ENCODE assay signal across 1 cellular context in the genomic region with DNA sequence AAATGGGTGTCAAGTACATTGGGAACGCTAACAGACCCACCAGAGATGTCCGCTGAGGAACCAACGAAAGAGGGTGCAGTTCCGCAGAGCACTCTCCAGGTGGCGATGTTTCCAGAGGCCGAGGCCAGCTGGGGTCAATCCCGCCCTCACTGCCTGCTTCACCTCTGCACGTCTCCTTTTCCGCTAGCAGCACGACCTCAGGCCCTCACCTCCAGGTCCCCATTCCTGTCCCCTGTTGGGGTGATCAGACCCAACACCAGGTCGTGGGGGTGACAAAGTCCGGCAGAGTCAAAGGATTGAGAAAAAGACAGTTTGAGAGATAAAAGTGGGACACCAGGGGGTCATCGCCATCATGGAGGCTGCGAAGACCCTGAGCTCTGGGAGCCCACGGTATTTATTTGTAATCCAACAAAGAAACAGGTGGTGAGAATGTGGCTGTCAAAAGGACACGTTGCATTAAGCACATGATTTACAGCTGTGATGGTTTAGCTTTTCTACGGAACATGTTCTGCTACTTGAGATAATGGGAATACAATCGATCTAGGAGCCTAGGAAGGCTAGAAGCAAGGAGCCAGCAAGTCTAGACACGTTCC.
TF ChIP-seq lines count a peak whose summit lies in the region.

No MANE protein-coding gene starts in this region.

TF ChIP-seq in HepG2, 621 proteins besides CTCF, POLR2A, EP300 and RAD21 (continued from another document and continues in another):
- TF ChIP-seq, protein P1, sequence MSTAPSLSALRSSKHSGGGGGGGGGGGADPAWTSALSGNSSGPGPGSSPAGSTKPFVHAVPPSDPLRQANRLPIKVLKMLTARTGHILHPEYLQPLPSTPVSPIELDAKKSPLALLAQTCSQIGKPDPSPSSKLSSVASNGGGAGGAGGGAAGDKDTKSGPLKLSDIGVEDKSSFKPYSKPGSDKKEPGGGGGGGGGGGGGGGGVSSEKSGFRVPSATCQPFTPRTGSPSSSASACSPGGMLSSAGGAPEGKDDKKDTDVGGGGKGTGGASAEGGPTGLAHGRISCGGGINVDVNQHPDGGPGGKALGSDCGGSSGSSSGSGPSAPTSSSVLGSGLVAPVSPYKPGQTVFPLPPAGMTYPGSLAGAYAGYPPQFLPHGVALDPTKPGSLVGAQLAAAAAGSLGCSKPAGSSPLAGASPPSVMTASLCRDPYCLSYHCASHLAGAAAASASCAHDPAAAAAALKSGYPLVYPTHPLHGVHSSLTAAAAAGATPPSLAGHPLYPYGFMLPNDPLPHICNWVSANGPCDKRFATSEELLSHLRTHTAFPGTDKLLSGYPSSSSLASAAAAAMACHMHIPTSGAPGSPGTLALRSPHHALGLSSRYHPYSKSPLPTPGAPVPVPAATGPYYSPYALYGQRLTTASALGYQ (CRISPR knock-in tag; IDR thresholded peaks at IDR 0.05), result no peak
- TF ChIP-seq RFX3 (CRISPR knock-in tag; IDR thresholded peaks at IDR 0.05) (no peak), ZFP36L1 (CRISPR knock-in tag; IDR thresholded peaks at IDR 0.05) (no peak), ZNF549 (CRISPR knock-in tag; IDR thresholded peaks at IDR 0.05) (no peak), ZNF777 (CRISPR knock-in tag; IDR thresholded peaks at IDR 0.05) (no peak), MTA1 (CRISPR knock-in tag; IDR thresholded peaks at IDR 0.05; ENCODE audit: borderline replicate concordance) (no peak), KDM4B (CRISPR knock-in tag; IDR thresholded peaks at IDR 0.05) (no peak), NR2F2 (IDR thresholded peaks at IDR 0.05; ENCODE audit: borderline replicate concordance, low read depth) (0 out of 2 replicates have a peak, but pooled peaks have one; percentile 25), ZNF234 (CRISPR knock-in tag; conservative IDR thresholded peaks at IDR 0.05) (no peak), ZNF839 (CRISPR knock-in tag; IDR thresholded peaks at IDR 0.05; ENCODE audit: borderline replicate concordance) (no peak), ZNF792 (CRISPR knock-in tag; IDR thresholded peaks at IDR 0.05) (no peak), ZBTB38 (CRISPR knock-in tag; IDR thresholded peaks at IDR 0.05) (no peak), RFXAP (CRISPR knock-in tag; IDR thresholded peaks at IDR 0.05; ENCODE audit: borderline replicate concordance) (no peak), BHLHE40 (IDR thresholded peaks at IDR 0.05; ENCODE audit: low read length) (no peak), RBM22 (optimal IDR thresholded peaks at IDR 0.05; ENCODE audit: low read length) (no peak), DR1 (CRISPR knock-in tag; IDR thresholded peaks at IDR 0.05) (no peak), ZNF333 (CRISPR knock-in tag; IDR thresholded peaks at IDR 0.05; ENCODE audit: borderline replicate concordance) (no peak), ZNF670 (CRISPR knock-in tag; IDR thresholded peaks at IDR 0.05; ENCODE audit: borderline replicate concordance) (no peak), FOXM1 (CRISPR knock-in tag; IDR thresholded peaks at IDR 0.05) (no peak), PAX8 (CRISPR knock-in tag; IDR thresholded peaks at IDR 0.05; ENCODE audit: borderline replicate concordance) (no peak), NKX3-1 (CRISPR knock-in tag; IDR thresholded peaks at IDR 0.05) (no peak), FOXA3 (CRISPR knock-in tag; IDR thresholded peaks at IDR 0.05) (no peak), ZNF3 (CRISPR knock-in tag; IDR thresholded peaks at IDR 0.05) (no peak), KAT2B (IDR thresholded peaks at IDR 0.05; ENCODE audit: borderline replicate concordance, low read depth, low read length) (no peak), ZNF883 (CRISPR knock-in tag; IDR thresholded peaks at IDR 0.05; ENCODE audit: not compliant biosample characterization) (no peak), ZNF33B (CRISPR knock-in tag; IDR thresholded peaks at IDR 0.05) (no peak), RNF2 (conservative IDR thresholded peaks at IDR 0.05; ENCODE audit: low read depth) (0 out of 2 replicates have a peak, but pooled peaks have one; percentile 21), RARG (CRISPR knock-in tag; IDR thresholded peaks at IDR 0.05; ENCODE audit: low read depth) (no peak), CBX2 (IDR thresholded peaks at IDR 0.05; ENCODE audit: low read depth, low read length) (no peak), CBX2 (CRISPR knock-in tag; IDR thresholded peaks at IDR 0.05; ENCODE audit: low read depth) (no peak), ARNTL (CRISPR knock-in tag; IDR thresholded peaks at IDR 0.05) (no peak), SRY (CRISPR knock-in tag; IDR thresholded peaks at IDR 0.05) (no peak), RAD51 (IDR thresholded peaks at IDR 0.05; ENCODE audit: borderline replicate concordance) (no peak), ZNF33A (CRISPR knock-in tag; IDR thresholded peaks at IDR 0.05; ENCODE audit: borderline replicate concordance) (no peak), ZKSCAN1 (IDR thresholded peaks at IDR 0.05; ENCODE audit: low read length) (no peak)
- TF ChIP-seq, protein P2, sequence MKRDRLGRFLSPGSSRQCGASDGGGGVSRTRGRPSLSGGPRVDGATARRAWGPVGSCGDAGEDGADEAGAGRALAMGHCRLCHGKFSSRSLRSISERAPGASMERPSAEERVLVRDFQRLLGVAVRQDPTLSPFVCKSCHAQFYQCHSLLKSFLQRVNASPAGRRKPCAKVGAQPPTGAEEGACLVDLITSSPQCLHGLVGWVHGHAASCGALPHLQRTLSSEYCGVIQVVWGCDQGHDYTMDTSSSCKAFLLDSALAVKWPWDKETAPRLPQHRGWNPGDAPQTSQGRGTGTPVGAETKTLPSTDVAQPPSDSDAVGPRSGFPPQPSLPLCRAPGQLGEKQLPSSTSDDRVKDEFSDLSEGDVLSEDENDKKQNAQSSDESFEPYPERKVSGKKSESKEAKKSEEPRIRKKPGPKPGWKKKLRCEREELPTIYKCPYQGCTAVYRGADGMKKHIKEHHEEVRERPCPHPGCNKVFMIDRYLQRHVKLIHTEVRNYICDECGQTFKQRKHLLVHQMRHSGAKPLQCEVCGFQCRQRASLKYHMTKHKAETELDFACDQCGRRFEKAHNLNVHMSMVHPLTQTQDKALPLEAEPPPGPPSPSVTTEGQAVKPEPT (CRISPR knock-in tag; IDR thresholded peaks at IDR 0.05; ENCODE audit: low read depth), result 0 out of 2 replicates have a peak, but pooled peaks have one; percentile 50
- TF ChIP-seq, protein P3, sequence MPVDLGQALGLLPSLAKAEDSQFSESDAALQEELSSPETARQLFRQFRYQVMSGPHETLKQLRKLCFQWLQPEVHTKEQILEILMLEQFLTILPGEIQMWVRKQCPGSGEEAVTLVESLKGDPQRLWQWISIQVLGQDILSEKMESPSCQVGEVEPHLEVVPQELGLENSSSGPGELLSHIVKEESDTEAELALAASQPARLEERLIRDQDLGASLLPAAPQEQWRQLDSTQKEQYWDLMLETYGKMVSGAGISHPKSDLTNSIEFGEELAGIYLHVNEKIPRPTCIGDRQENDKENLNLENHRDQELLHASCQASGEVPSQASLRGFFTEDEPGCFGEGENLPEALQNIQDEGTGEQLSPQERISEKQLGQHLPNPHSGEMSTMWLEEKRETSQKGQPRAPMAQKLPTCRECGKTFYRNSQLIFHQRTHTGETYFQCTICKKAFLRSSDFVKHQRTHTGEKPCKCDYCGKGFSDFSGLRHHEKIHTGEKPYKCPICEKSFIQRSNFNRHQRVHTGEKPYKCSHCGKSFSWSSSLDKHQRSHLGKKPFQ (CRISPR knock-in tag; IDR thresholded peaks at IDR 0.05; ENCODE audit: insufficient replicate concordance), result no peak
- TF ChIP-seq, protein P4, sequence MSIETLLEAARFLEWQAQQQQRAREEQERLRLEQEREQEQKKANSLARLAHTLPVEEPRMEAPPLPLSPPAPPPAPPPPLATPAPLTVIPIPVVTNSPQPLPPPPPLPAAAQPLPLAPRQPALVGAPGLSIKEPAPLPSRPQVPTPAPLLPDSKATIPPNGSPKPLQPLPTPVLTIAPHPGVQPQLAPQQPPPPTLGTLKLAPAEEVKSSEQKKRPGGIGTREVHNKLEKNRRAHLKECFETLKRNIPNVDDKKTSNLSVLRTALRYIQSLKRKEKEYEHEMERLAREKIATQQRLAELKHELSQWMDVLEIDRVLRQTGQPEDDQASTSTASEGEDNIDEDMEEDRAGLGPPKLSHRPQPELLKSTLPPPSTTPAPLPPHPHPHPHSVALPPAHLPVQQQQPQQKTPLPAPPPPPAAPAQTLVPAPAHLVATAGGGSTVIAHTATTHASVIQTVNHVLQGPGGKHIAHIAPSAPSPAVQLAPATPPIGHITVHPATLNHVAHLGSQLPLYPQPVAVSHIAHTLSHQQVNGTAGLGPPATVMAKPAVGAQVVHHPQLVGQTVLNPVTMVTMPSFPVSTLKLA (IDR thresholded peaks at IDR 0.05), result no peak
- TF ChIP-seq, protein P5, sequence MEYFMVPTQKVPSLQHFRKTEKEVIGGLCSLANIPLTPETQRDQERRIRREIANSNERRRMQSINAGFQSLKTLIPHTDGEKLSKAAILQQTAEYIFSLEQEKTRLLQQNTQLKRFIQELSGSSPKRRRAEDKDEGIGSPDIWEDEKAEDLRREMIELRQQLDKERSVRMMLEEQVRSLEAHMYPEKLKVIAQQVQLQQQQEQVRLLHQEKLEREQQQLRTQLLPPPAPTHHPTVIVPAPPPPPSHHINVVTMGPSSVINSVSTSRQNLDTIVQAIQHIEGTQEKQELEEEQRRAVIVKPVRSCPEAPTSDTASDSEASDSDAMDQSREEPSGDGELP (IDR thresholded peaks at IDR 0.05; ENCODE audit: borderline replicate concordance, low read depth), result peak; percentile 88; the same call in 1 of the 2 replicates
- TF ChIP-seq, protein P6, sequence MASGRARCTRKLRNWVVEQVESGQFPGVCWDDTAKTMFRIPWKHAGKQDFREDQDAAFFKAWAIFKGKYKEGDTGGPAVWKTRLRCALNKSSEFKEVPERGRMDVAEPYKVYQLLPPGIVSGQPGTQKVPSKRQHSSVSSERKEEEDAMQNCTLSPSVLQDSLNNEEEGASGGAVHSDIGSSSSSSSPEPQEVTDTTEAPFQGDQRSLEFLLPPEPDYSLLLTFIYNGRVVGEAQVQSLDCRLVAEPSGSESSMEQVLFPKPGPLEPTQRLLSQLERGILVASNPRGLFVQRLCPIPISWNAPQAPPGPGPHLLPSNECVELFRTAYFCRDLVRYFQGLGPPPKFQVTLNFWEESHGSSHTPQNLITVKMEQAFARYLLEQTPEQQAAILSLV (CRISPR knock-in tag; IDR thresholded peaks at IDR 0.05; ENCODE audit: borderline replicate concordance), result no peak
- TF ChIP-seq, protein P7, sequence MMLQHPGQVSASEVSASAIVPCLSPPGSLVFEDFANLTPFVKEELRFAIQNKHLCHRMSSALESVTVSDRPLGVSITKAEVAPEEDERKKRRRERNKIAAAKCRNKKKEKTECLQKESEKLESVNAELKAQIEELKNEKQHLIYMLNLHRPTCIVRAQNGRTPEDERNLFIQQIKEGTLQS (CRISPR knock-in tag; IDR thresholded peaks at IDR 0.05), result no peak
- TF ChIP-seq, protein P8, sequence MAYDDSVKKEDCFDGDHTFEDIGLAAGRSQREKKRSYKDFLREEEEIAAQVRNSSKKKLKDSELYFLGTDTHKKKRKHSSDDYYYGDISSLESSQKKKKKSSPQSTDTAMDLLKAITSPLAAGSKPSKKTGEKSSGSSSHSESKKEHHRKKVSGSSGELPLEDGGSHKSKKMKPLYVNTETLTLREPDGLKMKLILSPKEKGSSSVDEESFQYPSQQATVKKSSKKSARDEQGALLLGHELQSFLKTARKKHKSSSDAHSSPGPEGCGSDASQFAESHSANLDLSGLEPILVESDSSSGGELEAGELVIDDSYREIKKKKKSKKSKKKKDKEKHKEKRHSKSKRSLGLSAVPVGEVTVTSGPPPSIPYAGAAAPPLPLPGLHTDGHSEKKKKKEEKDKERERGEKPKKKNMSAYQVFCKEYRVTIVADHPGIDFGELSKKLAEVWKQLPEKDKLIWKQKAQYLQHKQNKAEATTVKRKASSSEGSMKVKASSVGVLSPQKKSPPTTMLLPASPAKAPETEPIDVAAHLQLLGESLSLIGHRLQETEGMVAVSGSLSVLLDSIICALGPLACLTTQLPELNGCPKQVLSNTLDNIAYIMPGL (CRISPR knock-in tag; IDR thresholded peaks at IDR 0.05; ENCODE audit: borderline replicate concordance in 1 of 2, low read depth in 1 of 2), result peak; percentile 71 to 78; a peak in 3 of 4 replicates
- TF ChIP-seq, protein P9, sequence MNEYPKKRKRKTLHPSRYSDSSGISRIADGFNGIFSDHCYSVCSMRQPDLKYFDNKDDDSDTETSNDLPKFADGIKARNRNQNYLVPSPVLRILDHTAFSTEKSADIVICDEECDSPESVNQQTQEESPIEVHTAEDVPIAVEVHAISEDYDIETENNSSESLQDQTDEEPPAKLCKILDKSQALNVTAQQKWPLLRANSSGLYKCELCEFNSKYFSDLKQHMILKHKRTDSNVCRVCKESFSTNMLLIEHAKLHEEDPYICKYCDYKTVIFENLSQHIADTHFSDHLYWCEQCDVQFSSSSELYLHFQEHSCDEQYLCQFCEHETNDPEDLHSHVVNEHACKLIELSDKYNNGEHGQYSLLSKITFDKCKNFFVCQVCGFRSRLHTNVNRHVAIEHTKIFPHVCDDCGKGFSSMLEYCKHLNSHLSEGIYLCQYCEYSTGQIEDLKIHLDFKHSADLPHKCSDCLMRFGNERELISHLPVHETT (CRISPR knock-in tag; conservative IDR thresholded peaks at IDR 0.05), result no peak
- TF ChIP-seq, protein P10, sequence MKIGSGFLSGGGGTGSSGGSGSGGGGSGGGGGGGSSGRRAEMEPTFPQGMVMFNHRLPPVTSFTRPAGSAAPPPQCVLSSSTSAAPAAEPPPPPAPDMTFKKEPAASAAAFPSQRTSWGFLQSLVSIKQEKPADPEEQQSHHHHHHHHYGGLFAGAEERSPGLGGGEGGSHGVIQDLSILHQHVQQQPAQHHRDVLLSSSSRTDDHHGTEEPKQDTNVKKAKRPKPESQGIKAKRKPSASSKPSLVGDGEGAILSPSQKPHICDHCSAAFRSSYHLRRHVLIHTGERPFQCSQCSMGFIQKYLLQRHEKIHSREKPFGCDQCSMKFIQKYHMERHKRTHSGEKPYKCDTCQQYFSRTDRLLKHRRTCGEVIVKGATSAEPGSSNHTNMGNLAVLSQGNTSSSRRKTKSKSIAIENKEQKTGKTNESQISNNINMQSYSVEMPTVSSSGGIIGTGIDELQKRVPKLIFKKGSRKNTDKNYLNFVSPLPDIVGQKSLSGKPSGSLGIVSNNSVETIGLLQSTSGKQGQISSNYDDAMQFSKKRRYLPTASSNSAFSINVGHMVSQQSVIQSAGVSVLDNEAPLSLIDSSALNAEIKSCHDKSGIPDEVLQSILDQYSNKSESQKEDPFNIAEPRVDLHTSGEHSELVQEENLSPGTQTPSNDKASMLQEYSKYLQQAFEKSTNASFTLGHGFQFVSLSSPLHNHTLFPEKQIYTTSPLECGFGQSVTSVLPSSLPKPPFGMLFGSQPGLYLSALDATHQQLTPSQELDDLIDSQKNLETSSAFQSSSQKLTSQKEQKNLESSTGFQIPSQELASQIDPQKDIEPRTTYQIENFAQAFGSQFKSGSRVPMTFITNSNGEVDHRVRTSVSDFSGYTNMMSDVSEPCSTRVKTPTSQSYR (CRISPR knock-in tag; IDR thresholded peaks at IDR 0.05; ENCODE audit: borderline replicate concordance), result no peak
- TF ChIP-seq, protein P11, sequence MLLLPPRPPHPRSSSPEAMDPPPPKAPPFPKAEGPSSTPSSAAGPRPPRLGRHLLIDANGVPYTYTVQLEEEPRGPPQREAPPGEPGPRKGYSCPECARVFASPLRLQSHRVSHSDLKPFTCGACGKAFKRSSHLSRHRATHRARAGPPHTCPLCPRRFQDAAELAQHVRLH (CRISPR knock-in tag; IDR thresholded peaks at IDR 0.05; ENCODE audit: borderline replicate concordance, low read depth), result no peak
